24 cellular contexts compared by ENCODE assay signal in genomic region chr2:168422584-168422983, GRCh38. TPM values are rescaled to one million over a fixed set of nuclear protein-coding genes. Genes with fewer than 3 reads are reported as not detected.
DNase-seq lines count a peak whose midpoint lies in the region; ATAC-seq and TF ChIP-seq lines count a peak whose summit lies in the region.
"Had no signal": no experiment of that assay in that cellular context is flagged by ENCODE, and none has a peak within 500 bp of the region (broad histone marks: within the 10 kb centered on the region; RNA-seq: fewer than 3 reads in every experiment).

No MANE protein-coding gene starts in this region.

- H3K4me3 Mint-ChIP-seq in T-helper 17 cell, result no peak overlapping the region
- H3K4me3 Mint-ChIP-seq: activated naive CD8-positive, alpha-beta T cell treated with anti-CD3 and anti-CD28 coated beads for 36 hours; activated T-cell treated with anti-CD3 and anti-CD28 coated beads, Interleukin-2, amount 50 U/mL, for 72 hours; T-helper 1 cell treated with Interleukin-12 subunit alpha and Interleukin-12 subunit beta and Interleukin-4 antibody, amounts not matched to agents 30 μg/mL and 1 μg/mL, for 36 hours; WTC11 had no signal

- in situ Hi-C loops in GM13976 (cut with MboI; ENCODE audit: low sequenced_read_pairs, unreplicated experiment), result no loop called here

- H3K36me3 ChIP-seq in BE2C, result no peaks in the 10 kb centered on the region
- H3K36me3 ChIP-seq: BLaER1 treated with 17β-estradiol and CSF1 and Interleukin-3, amounts not matched to agents 10 nM and 100 nM; colonic mucosa; HAP-1 had no signal

- DNase-seq in GM13976 (ENCODE audit: low spot score), result peak; percentile 10
- DNase-seq in NCI-H2107 (lab: John Stamatoyannopoulos, UW), result no peak
- no peak for DNase-seq in BE2C
- DNase-seq in T-helper 17 cell, result no peak
- no peak for DNase-seq in CD1c-positive myeloid dendritic cell (ENCODE audit: extremely low spot score)
- DNase-seq: activated naive CD8-positive, alpha-beta T cell treated with anti-CD3 and anti-CD28 coated beads for 36 hours; activated T-cell treated with anti-CD3 and anti-CD28 coated beads, Interleukin-2, amount 50 U/mL, for 72 hours; body of pancreas; colonic mucosa; GF-D8; NCI-H1092 treated with DMSO at 0.1 percent for 48 hours; NCI-H69; nucleus accumbens; retina; stimulated activated naive CD4-positive, alpha-beta T cell treated with Interleukin-2 at 50 U/mL for 16 hours; trophoblast cell had no signal

- H3K9me3 ChIP-seq in BE2C, result no peaks in the 10 kb centered on the region
- no peaks in the 10 kb centered on the region for H3K9me3 ChIP-seq in T-helper 17 cell (ENCODE audit: control insufficient read depth, low read length, poor library complexity, severe bottlenecking)
- H3K9me3 ChIP-seq: A549, body of pancreas, colonic mucosa, HAP-1 had no signal

- no peaks in the 10 kb centered on the region for H3K27me3 Mint-ChIP-seq in T-helper 17 cell
- H3K27me3 Mint-ChIP-seq: activated naive CD8-positive, alpha-beta T cell treated with anti-CD3 and anti-CD28 coated beads for 36 hours had no signal

- H3K4me1 ChIP-seq in BE2C, result no peaks in the 10 kb centered on the region
- H3K4me1 ChIP-seq: A549, body of pancreas, colonic mucosa had no signal

- H3K27ac Mint-ChIP-seq in T-helper 17 cell, result no peak overlapping the region
- H3K27ac Mint-ChIP-seq: activated naive CD8-positive, alpha-beta T cell treated with anti-CD3 and anti-CD28 coated beads for 36 hours; T-helper 1 cell treated with Interleukin-12 subunit alpha and Interleukin-12 subunit beta and Interleukin-4 antibody, amounts not matched to agents 30 μg/mL and 1 μg/mL, for 36 hours; WTC11 had no signal

- ATAC-seq in GM19372 (IDR thresholded peaks at IDR 0.05; ENCODE audit: low read depth, unreplicated experiment) (peak; percentile 49), HG02623 (IDR thresholded peaks at IDR 0.05; ENCODE audit: unreplicated experiment) (peak; percentile 83), HG03378 (IDR thresholded peaks at IDR 0.05; ENCODE audit: unreplicated experiment) (peak; percentile 90), T-helper 17 cell (no peak)
- ATAC-seq: A549, body of pancreas, WTC11 had no signal

- peaks cover 2% of the 10 kb centered on the region for H3K36me3 Mint-ChIP-seq in T-helper 17 cell (ENCODE audit: low read depth)
- H3K36me3 Mint-ChIP-seq: WTC11 had no signal

- no peaks in the 10 kb centered on the region for H3K4me1 Mint-ChIP-seq in T-helper 17 cell

- H3K27me3 ChIP-seq in BE2C, result no peaks in the 10 kb centered on the region
- H3K27me3 ChIP-seq: BLaER1 treated with 17β-estradiol and CSF1 and Interleukin-3, amounts not matched to agents 10 nM and 100 nM; body of pancreas; colonic mucosa had no signal

- no peak overlapping the region for H3K4me3 ChIP-seq in BE2C (ENCODE audit: low read depth, low read length)
- H3K4me3 ChIP-seq: A549; BLaER1 treated with 17β-estradiol and CSF1 and Interleukin-3, amounts not matched to agents 10 nM and 100 nM; body of pancreas; colonic mucosa; HAP-1 had no signal

- TF ChIP-seq CTCF in GM13976 (IDR thresholded peaks at IDR 0.05; ENCODE audit: borderline replicate concordance, control extremely low read depth, extremely low read depth, insufficient read depth, missing control alignments), result no peak
- TF ChIP-seq CTCF in BE2C (IDR thresholded peaks at IDR 0.05; ENCODE audit: low read depth, low read length), result no peak

RNA-seq across cellular contexts. Expression of gene CERS6, which starts 33.5 kb away (rescaled TPM):
- polyA plus RNA-seq in BE2C (2012; ENCODE audit: insufficient read depth, insufficient read length, low read depth), result 18.8 TPM
- 1 to 10 TPM; 8.2 to 8.4 TPM for total RNA-seq in T-helper 17 cell
